7 cellular contexts compared by ENCODE assay signal in the genomic region with DNA sequence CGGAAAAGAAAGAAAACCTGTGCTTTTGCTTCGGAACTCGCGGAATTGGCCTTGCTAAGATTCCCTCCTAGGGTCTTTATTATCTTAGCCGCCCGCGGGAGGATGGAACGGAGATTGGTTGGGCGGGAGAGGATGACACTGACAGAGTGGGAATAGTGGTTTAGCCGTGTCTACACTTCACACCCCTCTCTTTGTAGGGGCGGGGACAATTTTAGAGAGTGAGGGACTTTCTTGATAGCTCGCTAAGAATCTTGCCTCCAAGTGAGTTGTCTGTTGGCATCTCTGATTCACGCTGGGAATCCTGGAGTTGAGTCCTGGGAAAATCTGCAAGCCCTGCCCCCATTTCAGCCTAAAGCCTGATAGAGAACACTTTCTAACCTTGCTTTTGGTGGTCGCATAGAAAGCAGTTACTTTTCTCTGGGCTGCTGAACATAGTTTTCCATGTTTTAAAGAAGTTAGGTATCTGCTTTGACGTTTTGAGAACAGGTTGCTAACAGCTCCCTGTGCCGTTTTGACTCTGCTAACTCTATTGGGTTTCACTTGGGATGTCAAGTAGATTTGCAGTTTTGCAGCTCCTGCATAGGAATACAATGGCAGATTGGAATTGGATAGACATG. TPM values are rescaled to one million over a fixed set of nuclear protein-coding genes. Genes with fewer than 3 reads are reported as not detected.
DNase-seq lines count a peak whose midpoint lies in the region; ATAC-seq and TF ChIP-seq lines count a peak whose summit lies in the region.

No MANE protein-coding gene starts in this region.

- peak overlapping the region; percentile 98 for H3K56ac ChIP-seq in mesendoderm (ENCODE audit: low read length)

- H3K36me3 ChIP-seq in GM06990 (ENCODE audit: control insufficient read depth, insufficient read depth, low read length): peaks cover 5% of the 10 kb centered on the region
- peaks cover 25 to 36% of the 10 kb centered on the region in 2 experiments for H3K36me3 ChIP-seq in SK-N-SH (replicated peaks in 1 of 2; ENCODE audit: control insufficient read depth in 1 of 2, insufficient read depth in 2 of 2, low read length in 1 of 2)
- peaks cover 8% of the 10 kb centered on the region for H3K36me3 ChIP-seq in mesendoderm (ENCODE audit: control insufficient read depth, insufficient read depth, low read length)
- H3K36me3 ChIP-seq in stomach: peaks cover 23 to 35% (median 33%) of the 10 kb centered on the region in 4 donors

- ATAC-seq in HG02938 (IDR thresholded peaks at IDR 0.05; ENCODE audit: unreplicated experiment): peak; percentile 19

- peaks cover 6 to 7% of the 10 kb centered on the region in 2 experiments; a peak in 3 of 4 replicates for H3K4me1 ChIP-seq in SK-N-SH (ENCODE audit: control insufficient read depth in 1 of 2, insufficient read depth in 2 of 2, low read depth in 1 of 2, low read length in 1 of 2)
- no peaks in the 10 kb centered on the region for H3K4me1 ChIP-seq in mesendoderm (ENCODE audit: control insufficient read depth, low read depth, low read length)
- peaks cover 10 to 24% (median 19%) of the 10 kb centered on the region in 4 donors for H3K4me1 ChIP-seq in stomach

- TF ChIP-seq EP300 in SK-N-SH (IDR thresholded peaks at IDR 0.05; ENCODE audit: borderline replicate concordance in 1 of 2, low read depth in 1 of 2, low read length in 1 of 2) (no peak), stomach (IDR thresholded peaks at IDR 0.05) (no peak)

- no peak overlapping the region for H4K8ac ChIP-seq in mesendoderm (ENCODE audit: low read depth, low read length)

- no peak overlapping the region for H3K23ac ChIP-seq in mesendoderm (ENCODE audit: low read length)

- WGBS in SK-N-SH (ENCODE audit: low lambda C conversion rate): under 1% methylated on average over 16 of the region's 16 CpGs
- no CpG with 5 or more reads among the region's 16 CpGs for WGBS in mesendoderm (ENCODE audit: extremely low coverage, insufficient coverage, low lambda C conversion rate)
- WGBS in stomach, 5 donors: 0 to 1% (median 0%) methylated on average over 16 of the region's 16 CpGs

- no peak overlapping the region for H3K4ac ChIP-seq in mesendoderm (ENCODE audit: low read depth, low read length)

- H3K9me2 ChIP-seq in SK-N-SH: no peaks in the 10 kb centered on the region

- H3K9me3 ChIP-seq in SK-N-SH: no peaks in the 10 kb centered on the region
- H3K9me3 ChIP-seq in stomach: no peaks in the 10 kb centered on the region

- DNase-seq in GM06990 (ENCODE audit: extremely low read depth, insufficient read length) (no peak), SK-N-SH (peak; percentile 55), dedifferentiated amniotic fluid mesenchymal stem cell (ENCODE audit: extremely low spot score) (peak; percentile 38), mesendoderm (peak; percentile 83), stomach (no peak), NCI-H187 treated with DMSO at 0.1 percent for 48 hours (lab: John Stamatoyannopoulos, UW) (no peak)

- no peak overlapping the region for H2BK5ac ChIP-seq in mesendoderm (ENCODE audit: low read length)

- intact Hi-C loops in stomach (cut with DNase I; ENCODE audit: low total_unique reads): no loop called here

- H3K4me2 ChIP-seq in SK-N-SH (peak overlapping the region; percentile 90), mesendoderm (ENCODE audit: low read length) (peak overlapping the region; percentile 86)

- H2AFZ ChIP-seq in SK-N-SH (ENCODE audit: low read depth): peak overlapping the region; percentile 84

- H3K18ac ChIP-seq in mesendoderm (ENCODE audit: low read length): peak overlapping the region; percentile 3

- H3K79me2 ChIP-seq in SK-N-SH (ENCODE audit: insufficient read depth) (peaks cover 39% of the 10 kb centered on the region), mesendoderm (ENCODE audit: control insufficient read depth, insufficient read depth, low read length) (peaks cover 14% of the 10 kb centered on the region)

- H3K27ac ChIP-seq in SK-N-SH (ENCODE audit: low read depth in 2 of 2, low read length in 1 of 2) (peak overlapping the region; percentile 85 to 94), mesendoderm (ENCODE audit: low read depth, low read length) (peak overlapping the region; percentile 56), stomach (peak overlapping the region; percentile 82 to 93 (median 92))

- H4K5ac ChIP-seq in mesendoderm (ENCODE audit: low read length): no peak overlapping the region

- H3K27me3 ChIP-seq in GM06990 (replicated peaks; ENCODE audit: control insufficient read depth, insufficient read depth, low read length) (no peaks in the 10 kb centered on the region), SK-N-SH (ENCODE audit: insufficient read depth) (no peaks in the 10 kb centered on the region), mesendoderm (ENCODE audit: insufficient read depth, low read length, poor library complexity) (no peaks in the 10 kb centered on the region), stomach (no peaks in the 10 kb centered on the region)

- CTCF ChIA-PET in SK-N-SH (lab: Yijun Ruan, JAX): interaction anchor here (0.6 to 2.8 kb wide), 20 partner anchors 11 to 353 kb away, joined by 3 to 30 read pairs (median 4); partner anchors contain the start of gene BPTF

- TF ChIP-seq CTCF in GM06990 (IDR thresholded peaks at IDR 0.05; ENCODE audit: insufficient read depth, low read length, poor library complexity, severe bottlenecking): no peak
- no peak for TF ChIP-seq CTCF in SK-N-SH (IDR thresholded peaks at IDR 0.05)
- TF ChIP-seq CTCF in stomach (IDR thresholded peaks at IDR 0.05): no peak

- H3K79me1 ChIP-seq in mesendoderm (ENCODE audit: low read length): peaks cover 1% of the 10 kb centered on the region

- POLR2A ChIA-PET in SK-N-SH (lab: Yijun Ruan, JAX): interaction anchor here (1.0 to 1.6 kb wide), 3 partner anchors 17 to 341 kb away, joined by 3 to 6 read pairs (median 4); partner anchors contain the start of genes BPTF and PITPNC1

- H2BK120ac ChIP-seq in mesendoderm (ENCODE audit: low read depth, low read length): no peak overlapping the region

- H3F3A ChIP-seq in SK-N-SH (replicated peaks; ENCODE audit: insufficient read depth): peaks cover 25% of the 10 kb centered on the region

- H3K9ac ChIP-seq in SK-N-SH: peak overlapping the region; percentile 96
- H3K9ac ChIP-seq in mesendoderm (ENCODE audit: low read length): peak overlapping the region; percentile 93

- H2BK15ac ChIP-seq in mesendoderm (replicated peaks; ENCODE audit: low read depth): no peak overlapping the region

- H3K4me3 ChIP-seq in GM06990 (replicated peaks; ENCODE audit: low read depth, low read length) (peak overlapping the region; percentile 76), SK-N-SH (ENCODE audit: low read depth in 2 of 2, low read length in 1 of 2) (peak overlapping the region; percentile 94 to 96), mesendoderm (ENCODE audit: low read length) (peak overlapping the region; percentile 79), stomach (peak overlapping the region; percentile 87 to 98 (median 91))

- H4K20me1 ChIP-seq in SK-N-SH (ENCODE audit: insufficient read depth): no peaks in the 10 kb centered on the region

- no peak for TF ChIP-seq POLR2A in stomach (IDR thresholded peaks at IDR 0.05)

- no peak overlapping the region for H2AK5ac ChIP-seq in mesendoderm (ENCODE audit: low read length)

- no peak for TF ChIP-seq RAD21 in SK-N-SH (IDR thresholded peaks at IDR 0.05; ENCODE audit: low read length)

TF ChIP-seq in SK-N-SH, 30 proteins besides CTCF, POLR2A, EP300 and RAD21:
- no peak for TF ChIP-seq TAF1 (IDR thresholded peaks at IDR 0.05; ENCODE audit: borderline replicate concordance, low read depth, low read length)
- no peak for TF ChIP-seq FOXM1 (IDR thresholded peaks at IDR 0.05; ENCODE audit: low read depth)
- 0 out of 2 replicates have a peak, but pooled peaks have one; percentile 35 for TF ChIP-seq SIN3A (IDR thresholded peaks at IDR 0.05; ENCODE audit: borderline replicate concordance, low read depth, low read length)
- TF ChIP-seq MAX (IDR thresholded peaks at IDR 0.05; ENCODE audit: low read depth): no peak; the same call in 1 of the 2 replicates
- no peak for TF ChIP-seq EZH2phosphoT487 (IDR thresholded peaks at IDR 0.05; ENCODE audit: borderline replicate concordance, low read depth)
- TF ChIP-seq TCF12 (IDR thresholded peaks at IDR 0.05): no peak
- no peak for TF ChIP-seq RXRA (IDR thresholded peaks at IDR 0.05; ENCODE audit: borderline replicate concordance, low read depth)
- peak; percentile 67; the same call in 1 of the 2 replicates for TF ChIP-seq MXI1 (IDR thresholded peaks at IDR 0.05; ENCODE audit: low read depth, low read length)
- no peak for TF ChIP-seq GATA2 (CRISPR knock-in tag; IDR thresholded peaks at IDR 0.05)
- no peak for TF ChIP-seq USF1 (IDR thresholded peaks at IDR 0.05; ENCODE audit: borderline replicate concordance, low read depth)
- no peak for TF ChIP-seq FOSL2 (IDR thresholded peaks at IDR 0.05; ENCODE audit: borderline replicate concordance, low read depth)
- TF ChIP-seq SMC3 (IDR thresholded peaks at IDR 0.05; ENCODE audit: low read depth, low read length): no peak

RNA-seq across cellular contexts. Expression of gene NOL11, which starts 0.7 kb away (rescaled TPM):
- 27.0 and 36.2 TPM in 2 replicates for polyA plus RNA-seq in SK-N-SH (2012; rRNA removed)
- 33.9 and 37.4 TPM in 2 replicates for polyA plus RNA-seq in SK-N-SH (2012; cell fraction: cytosol; rRNA removed)
- polyA plus RNA-seq in SK-N-SH (2012; cell fraction: nucleus; rRNA removed): 44.0 and 70.1 TPM in 2 replicates
- polyA plus RNA-seq in mesendoderm (2013, experiment 1 of 2): 93.7 TPM
- polyA plus RNA-seq in mesendoderm (2013, experiment 2 of 2): 93.1 TPM
- total RNA-seq in stomach: 10 to 100 TPM in 4 of 5 donors, 1 to 10 TPM in 1; 9.0 to 84.6 (median 53.2) TPM
- 10 to 100 TPM; 21.4 to 28.8 (median 26.6) TPM for polyA plus RNA-seq in stomach

Comparison
In these comparisons a context has a peak if more than half of its experiments do, and no peak if none do; other contexts are left out.
1. DNase-seq: peak in SK-N-SH (single experiment), dedifferentiated amniotic fluid mesenchymal stem cell (single experiment) and mesendoderm (single experiment); none in GM06990 (single experiment), stomach (single experiment) and NCI-H187 treated with DMSO at 0.1 percent for 48 hours (single experiment).
2. Peak in every context shown above with its lines, with median percentiles within 50 percentile points of each other: H3K4me3 ChIP-seq and H3K27ac ChIP-seq.